In the genomic region with DNA sequence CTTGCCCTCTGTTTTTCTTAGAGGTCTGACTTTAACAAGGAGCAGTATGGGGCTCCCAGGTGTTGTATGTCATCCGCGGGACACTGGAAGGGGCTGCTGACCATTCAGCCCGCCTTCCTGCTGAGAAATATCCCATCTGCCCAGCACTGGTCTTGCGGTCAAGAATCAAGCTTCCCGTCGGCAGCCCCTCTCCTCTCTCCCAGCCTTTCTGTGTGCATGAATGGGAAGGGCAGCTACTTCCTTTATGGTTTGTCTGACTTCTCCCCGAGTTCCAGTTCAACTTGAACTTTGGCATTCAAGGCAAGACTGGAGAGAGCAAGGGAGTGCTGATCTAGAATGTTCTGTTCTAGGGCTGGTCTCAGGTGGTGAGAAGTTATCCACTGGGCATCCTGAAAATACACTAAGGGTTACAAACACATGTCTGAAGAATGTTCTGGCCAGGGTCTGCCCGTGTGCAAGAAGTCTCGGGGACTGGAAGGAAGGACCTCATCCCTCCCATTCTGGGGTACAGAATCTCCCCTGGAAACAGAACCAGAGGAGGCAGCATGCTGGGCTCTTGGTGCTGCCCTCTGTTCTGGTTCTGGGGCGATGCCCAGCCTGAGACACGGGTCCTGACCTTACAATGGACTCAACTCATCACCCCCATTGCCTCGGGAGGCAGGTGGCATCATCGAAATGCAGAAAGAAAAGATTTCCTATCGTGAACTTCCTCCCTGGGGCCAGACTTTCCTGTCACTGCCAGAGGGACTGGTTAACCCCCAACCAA, we compare ENCODE assay signal across 20 cellular contexts. TPM values are rescaled to one million over a fixed set of nuclear protein-coding genes. Genes with fewer than 3 reads are reported as not detected.
A peak's percentile ranks its signal among the peaks of the same experiment; 100 is the strongest.
DNase-seq lines count a peak whose midpoint lies in the region; ATAC-seq, FAIRE-seq and TF ChIP-seq lines count a peak whose summit lies in the region.
"Had no signal": no experiment of that assay in that cellular context is flagged by ENCODE, and none has a peak within 500 bp of the region (broad histone marks: within the 10 kb centered on the region; RNA-seq: fewer than 3 reads in every experiment).

No MANE protein-coding gene starts in this region.

- H3K79me1 ChIP-seq in IMR-90 (ENCODE audit: low read depth in 1 of 2, low read length in 2 of 2) (no peaks in the 10 kb centered on the region), mesendoderm (ENCODE audit: low read length) (no peaks in the 10 kb centered on the region)

- POLR2A ChIA-PET in IMR-90 (lab: Charles Lee; ENCODE audit: unreplicated experiment) (no interaction called here), A673 (lab: Charles Lee; ENCODE audit: low non-redundant PET) (no interaction called here)

- H3K9me3 ChIP-seq in IMR-90 (ENCODE audit: control insufficient read depth, insufficient read depth, low read length), result no peaks in the 10 kb centered on the region
- H3K9me3 ChIP-seq in subcutaneous abdominal adipose tissue (ENCODE audit: control insufficient read depth in 5 of 5, low read length in 5 of 5), result no peaks in the 10 kb centered on the region
- H3K9me3 ChIP-seq in suprapubic skin, result no peaks in the 10 kb centered on the region
- H3K9me3 ChIP-seq in A673 (ENCODE audit: low read depth, low read length, poor library complexity, severe bottlenecking), result no peaks in the 10 kb centered on the region

- TF ChIP-seq EP300 in suprapubic skin (IDR thresholded peaks at IDR 0.05), result no peak

- H2AK9ac ChIP-seq in IMR-90 (replicated peaks; ENCODE audit: low read depth, low read length, poor library complexity), result peak overlapping the region; percentile 72

- H3K27me3 Mint-ChIP-seq in chondrocyte (ENCODE audit: low read depth), result peaks cover 2% of the 10 kb centered on the region

- H2BK15ac ChIP-seq in IMR-90 (ENCODE audit: low read depth, low read length), result no peak overlapping the region
- no peak overlapping the region for H2BK15ac ChIP-seq in mesendoderm (replicated peaks; ENCODE audit: low read depth)

- H3K27me3 ChIP-seq in IMR-90 (ENCODE audit: control insufficient read depth, insufficient read depth, low read length) (no peaks in the 10 kb centered on the region), mesendoderm (ENCODE audit: insufficient read depth, low read length, poor library complexity) (no peaks in the 10 kb centered on the region), subcutaneous abdominal adipose tissue (ENCODE audit: control insufficient read depth in 5 of 5, insufficient read depth in 4 of 5, low read length in 5 of 5) (no peaks in the 10 kb centered on the region), suprapubic skin (no peaks in the 10 kb centered on the region), A673 (replicated peaks; ENCODE audit: insufficient read depth, low read depth, low read length, poor library complexity) (no peaks in the 10 kb centered on the region)

- H4K20me1 ChIP-seq in IMR-90 (ENCODE audit: insufficient read depth, low read length), result no peaks in the 10 kb centered on the region

- no peak overlapping the region for H4K91ac ChIP-seq in IMR-90 (ENCODE audit: insufficient read depth, low read depth, low read length)

- H3K36me3 ChIP-seq in IMR-90 (ENCODE audit: control insufficient read depth, insufficient read depth, low read length) (no peaks in the 10 kb centered on the region), mesendoderm (ENCODE audit: control insufficient read depth, insufficient read depth, low read length) (no peaks in the 10 kb centered on the region), subcutaneous abdominal adipose tissue (ENCODE audit: control insufficient read depth in 5 of 5, insufficient read depth in 5 of 5, low read length in 5 of 5) (no peaks in the 10 kb centered on the region), suprapubic skin (no peaks in the 10 kb centered on the region), A673 (ENCODE audit: insufficient read depth, low read length, poor library complexity, severe bottlenecking) (no peaks in the 10 kb centered on the region)

- dilution Hi-C loops in IMR-90 (cut with HindIII; ENCODE audit: low sequenced_read_pairs, unreplicated experiment), result no loop called here

- CTCF ChIA-PET in IMR-90 (lab: Yijun Ruan, JAX) (no interaction called here), A673 (lab: Charles Lee) (no interaction called here)

- H3K9ac ChIP-seq in IMR-90 (ENCODE audit: low read depth, low read length) (no peak overlapping the region), mesendoderm (ENCODE audit: low read length) (no peak overlapping the region), subcutaneous abdominal adipose tissue (ENCODE audit: low read length in 5 of 5) (peak overlapping the region in 1 of 5 donors; percentile 10)

- H2BK5ac ChIP-seq in IMR-90 (ENCODE audit: low read depth, low read length, poor library complexity, severe bottlenecking) (no peak overlapping the region), mesendoderm (ENCODE audit: low read length) (peak overlapping the region; percentile 35)

- H2BK120ac ChIP-seq in IMR-90 (ENCODE audit: low read depth, low read length) (no peak overlapping the region), mesendoderm (ENCODE audit: low read depth, low read length) (no peak overlapping the region)

- H2BK20ac ChIP-seq in IMR-90 (ENCODE audit: low read depth, low read length), result no peak overlapping the region

- H3K9me1 ChIP-seq in IMR-90 (ENCODE audit: insufficient read depth, low read length), result peaks cover 15% of the 10 kb centered on the region

- ATAC-seq in IMR-90 (ENCODE audit: low read depth), result no peak
- ATAC-seq in HG03175 (IDR thresholded peaks at IDR 0.05; ENCODE audit: unreplicated experiment), result no peak
- ATAC-seq: PC-3, right cardiac atrium had no signal

- H3K18ac ChIP-seq in IMR-90 (ENCODE audit: low read depth, low read length) (no peak overlapping the region), mesendoderm (ENCODE audit: low read length) (no peak overlapping the region)

- H3K14ac ChIP-seq in IMR-90 (replicated peaks; ENCODE audit: low read depth, low read length), result no peak overlapping the region; the same call in 1 of the 2 replicates

- H3K27ac ChIP-seq in IMR-90 (ENCODE audit: insufficient read depth, low read length), result no peak overlapping the region
- no peak overlapping the region for H3K27ac ChIP-seq in mesendoderm (ENCODE audit: low read depth, low read length)
- H3K27ac ChIP-seq in subcutaneous abdominal adipose tissue (ENCODE audit: low read depth, low read length), result peak overlapping the region; percentile 72
- H3K27ac ChIP-seq in suprapubic skin, result no peak overlapping the region
- H3K27ac ChIP-seq in A673 (ENCODE audit: low read depth, low read length, poor library complexity, severe bottlenecking), result no peak overlapping the region

- no peak overlapping the region for H4K5ac ChIP-seq in IMR-90 (ENCODE audit: low read depth, low read length)
- no peak overlapping the region for H4K5ac ChIP-seq in mesendoderm (ENCODE audit: low read length)

- H3K56ac ChIP-seq in IMR-90 (ENCODE audit: extremely low read depth, insufficient read depth, low read length) (no peak overlapping the region), mesendoderm (ENCODE audit: low read length) (peak overlapping the region; percentile 44)

- H3K4me1 Mint-ChIP-seq in chondrocyte (ENCODE audit: low read depth), result peaks cover 18% of the 10 kb centered on the region

- DNase-seq in IMR-90, result no peak
- DNase-seq in chondrocyte (ENCODE audit: low spot score), result peak; percentile 51
- DNase-seq in mesendoderm, result no peak
- no peak for DNase-seq in suprapubic skin (ENCODE audit: low spot score in 2 of 2)
- DNase-seq in HTR-8/SVneo (ENCODE audit: insufficient read length, low spot score), result no peak
- DNase-seq in A673 (ENCODE audit: low spot score), result no peak
- DNase-seq: activated CD4-positive, alpha-beta T cell treated with anti-CD3 and anti-CD28 coated beads for 1 hour; DMS 273 treated with DMSO at 0.1 percent for 48 hours; erythroblast; immature natural killer cell; KG1; mesenchymal stem cell; NCI-H1105; NCI-H69; PC-3; right cardiac atrium; stimulated activated CD4-positive, alpha-beta T cell treated with anti-CD3 and anti-CD28 coated beads, Interleukin-1b, Interleukin-23, amount 100 ng/mL, for 48 hours had no signal

- no peak overlapping the region for H3K4me3 ChIP-seq in IMR-90 (ENCODE audit: insufficient read depth, low read depth, low read length)
- H3K4me3 ChIP-seq in mesendoderm (ENCODE audit: low read length), result no peak overlapping the region
- peak overlapping the region in 2 of 5 donors; percentile 13 to 22 for H3K4me3 ChIP-seq in subcutaneous abdominal adipose tissue (ENCODE audit: low read depth in 1 of 5, low read length in 5 of 5)
- H3K4me3 ChIP-seq in suprapubic skin, result no peak overlapping the region
- no peak overlapping the region for H3K4me3 ChIP-seq in A673 (ENCODE audit: low read depth, low read length, poor library complexity, severe bottlenecking)

- no peaks in the 10 kb centered on the region for H3K9me3 Mint-ChIP-seq in chondrocyte (ENCODE audit: low read depth)
- H3K9me3 Mint-ChIP-seq: immature natural killer cell had no signal

- H4K8ac ChIP-seq in IMR-90 (ENCODE audit: low read depth in 2 of 2, low read length in 2 of 2) (no peak overlapping the region), mesendoderm (ENCODE audit: low read depth, low read length) (no peak overlapping the region)

- WGBS in IMR-90 (ENCODE audit: extremely low coverage in 2 of 2, insufficient read length in 1 of 2), 2 experiments, result 68% methylated on average over 4 of the region's 14 CpGs; no CpG with 5 or more reads in 1 of the 2 experiments
- no CpG with 5 or more reads among the region's 14 CpGs for WGBS in mesendoderm (ENCODE audit: extremely low coverage, insufficient coverage, low lambda C conversion rate)
- WGBS in suprapubic skin, result 71% methylated on average over 13 of the region's 14 CpGs

- no peaks in the 10 kb centered on the region for H3K79me2 ChIP-seq in mesendoderm (ENCODE audit: control insufficient read depth, insufficient read depth, low read length)

- H3K4ac ChIP-seq in IMR-90 (ENCODE audit: low read depth, low read length) (no peak overlapping the region), mesendoderm (ENCODE audit: low read depth, low read length) (no peak overlapping the region)

- H3K4me3 Mint-ChIP-seq in chondrocyte (ENCODE audit: unreplicated experiment), result no peak overlapping the region
- H3K4me3 Mint-ChIP-seq: immature natural killer cell had no signal

- H3K36me3 Mint-ChIP-seq in chondrocyte (ENCODE audit: low read depth), result no peaks in the 10 kb centered on the region
- H3K36me3 Mint-ChIP-seq: immature natural killer cell had no signal

- in situ Hi-C loops in IMR-90 (cut with MboI; ENCODE audit: low sequenced_read_pairs), result no loop called here

- H3K4me1 ChIP-seq in IMR-90 (ENCODE audit: control insufficient read depth, insufficient read depth, low read length) (peaks cover 18% of the 10 kb centered on the region), mesendoderm (ENCODE audit: control insufficient read depth, low read depth, low read length) (peaks cover 17% of the 10 kb centered on the region), subcutaneous abdominal adipose tissue (ENCODE audit: control insufficient read depth in 5 of 5, insufficient read depth in 5 of 5, low read length in 5 of 5) (peaks cover 20 to 56% (median 53%) of the 10 kb centered on the region in 5 donors), suprapubic skin (peaks cover 43% of the 10 kb centered on the region), A673 (ENCODE audit: insufficient read depth, low read length, poor library complexity, severe bottlenecking) (peaks cover 15% of the 10 kb centered on the region)

- peak overlapping the region; percentile 32 for H2AFZ ChIP-seq in IMR-90 (replicated peaks; ENCODE audit: low read length, poor library complexity)

- FAIRE-seq in HTR-8/SVneo (lab: Jason Lieb, UNC), result no peak
- FAIRE-seq: astrocyte had no signal

- no TSS peak for BruUV-seq in IMR-90 (replicated peaks; lab: Mats Ljungman, UMichigan)
- no TSS peak for BruUV-seq in A673 (replicated peaks; lab: Mats Ljungman, UMichigan)

- TF ChIP-seq CTCF in IMR-90 (conservative IDR thresholded peaks at IDR 0.05; ENCODE audit: low read depth, low read length) (no peak), chondrocyte (IDR thresholded peaks at IDR 0.05) (no peak), suprapubic skin (IDR thresholded peaks at IDR 0.05) (no peak), A673 (conservative IDR thresholded peaks at IDR 0.05; ENCODE audit: low read depth, low read length) (no peak)

- H3K4me2 ChIP-seq in IMR-90 (ENCODE audit: low read depth, low read length) (no peak overlapping the region), mesendoderm (ENCODE audit: low read length) (no peak overlapping the region)

- H2AK5ac ChIP-seq in IMR-90 (ENCODE audit: low read depth, low read length) (no peak overlapping the region), mesendoderm (ENCODE audit: low read length) (peak overlapping the region; percentile 72)

- intact Hi-C loops in IMR-90 (cut with micrococcal nuclease) (no loop called here), A673 (cut with micrococcal nuclease; ENCODE audit: unreplicated experiment) (no loop called here)

- TF ChIP-seq POLR2A in IMR-90 (IDR thresholded peaks at IDR 0.05; ENCODE audit: low read depth, low read length), result no peak
- no peak for TF ChIP-seq POLR2A in suprapubic skin (IDR thresholded peaks at IDR 0.05)

- no peak overlapping the region for H3K27ac Mint-ChIP-seq in chondrocyte (ENCODE audit: unreplicated experiment)

- no peak for TF ChIP-seq RAD21 in IMR-90 (IDR thresholded peaks at IDR 0.05; ENCODE audit: low read length)

- no peak overlapping the region; the same call in 1 of the 2 replicates for H3K23ac ChIP-seq in IMR-90 (ENCODE audit: low read depth, low read length)
- H3K23ac ChIP-seq in mesendoderm (ENCODE audit: low read length), result no peak overlapping the region

RNA-seq across cellular contexts. Expression of a gene that starts 51.7 kb away (rescaled TPM):
- total RNA-seq in IMR-90 (2012; rRNA removed), result 435 and 530 TPM in 2 replicates
- 171 and 184 TPM in 2 replicates for polyA plus RNA-seq in IMR-90 (2012; rRNA removed)
- 113 and 127 TPM in 2 replicates for polyA plus RNA-seq in IMR-90 (2012; cell fraction: cytosol; rRNA removed)
- polyA plus RNA-seq in IMR-90 (2012; cell fraction: nucleus; rRNA removed; ENCODE audit: low replicate concordance), result 32.2 and 124 TPM in 2 replicates
- 129 to 167 TPM (median 137 TPM) in 3 replicates for total RNA-seq in chondrocyte
- polyA plus RNA-seq in mesendoderm (2013, experiment 1 of 2), result 410 TPM
- polyA plus RNA-seq in mesendoderm (2013, experiment 2 of 2), result 407 TPM
- total RNA-seq in suprapubic skin, result 100 to 1,000 TPM in 3 of 4 donors, 10 to 100 TPM in 1; 80.4 to 133 (median 110) TPM
- total RNA-seq in A673 (2021), result 364 and 392 TPM in 2 replicates
